8 cellular contexts compared by ENCODE assay signal in genomic region chr16:46789499-46790414, GRCh38.
DNase-seq lines count a peak whose midpoint lies in the region; ATAC-seq lines count a peak whose summit lies in the region.

No MANE protein-coding gene starts in this region.

- H3K36me3 Mint-ChIP-seq in memory B cell: peaks cover 19% of the 10 kb centered on the region

- peaks cover 17% of the 10 kb centered on the region for H3K9me3 Mint-ChIP-seq in memory B cell

- DNase-seq in NCI-H2227 treated with DMSO at 0.1 percent for 48 hours (lab: John Stamatoyannopoulos, UW) (peak; percentile 47), memory B cell (ENCODE audit: low spot score in 2 of 2) (peak; percentile 74 to 79), superior temporal gyrus (ENCODE audit: extremely low spot score) (no peak)
- DNase-seq in activated CD8-positive, alpha-beta memory T cell treated with anti-CD3 and anti-CD28 coated beads for 1 hour (ENCODE audit: extremely low read depth in 1 of 2, low read depth in 1 of 2): peak; percentile 28 to 64
- peak; percentile 74 for DNase-seq in effector CD4-positive, alpha-beta T cell
- DNase-seq in stimulated activated CD8-positive, alpha-beta memory T cell treated with anti-CD3 and anti-CD28 coated beads, Interleukin-12 subunit alpha, Interleukin-12 subunit beta, amount 100 ng/mL, for 1 hour (ENCODE audit: low read depth): peak; percentile 62

- peaks cover 23% of the 10 kb centered on the region for H3K4me1 Mint-ChIP-seq in memory B cell

- H3K27me3 Mint-ChIP-seq in memory B cell: no peaks in the 10 kb centered on the region

- H3K4me3 Mint-ChIP-seq in memory B cell: peak overlapping the region; percentile 86

- peak overlapping the region; percentile 82 for H3K27ac Mint-ChIP-seq in memory B cell

- ATAC-seq in GM18499 (IDR thresholded peaks at IDR 0.05; ENCODE audit: insufficient read depth, unreplicated experiment) (peak; percentile 42), HG02678 (IDR thresholded peaks at IDR 0.05; ENCODE audit: unreplicated experiment) (peak; percentile 85), memory B cell (ENCODE audit: low read depth) (peak; percentile 79)
